Comparison of ENCODE assay signal across 7 cellular contexts in genomic region chr1:24549210-24549609, GRCh38. TPM values are rescaled to one million over a fixed set of nuclear protein-coding genes. Genes with fewer than 3 reads are reported as not detected.
"Had no signal": no experiment of that assay in that cellular context is flagged by ENCODE, and none has a peak within 500 bp of the region (broad histone marks: within the 10 kb centered on the region; RNA-seq: fewer than 3 reads in every experiment).

No MANE protein-coding gene starts in this region.

RNA-seq across cellular contexts. Expression of gene NCMAP, which starts 6.7 kb away (rescaled TPM):
- total RNA-seq: dermis blood vessel endothelial cell; endothelial cell of umbilical vein; fibroblast of lung; natural killer cell treated with Interleukin-12 subunit alpha and Interleukin-12 subunit beta and Interleukin-15 and Interleukin-18, amount 100 ng/mL, for 72 hours; neural crest cell; posterior vena cava; pulmonary artery endothelial cell had no signal
- polyA plus RNA-seq: endothelial cell of umbilical vein, fibroblast of lung had no signal
